ENCODE assay signal across 1 cellular context in genomic region chr14:22276913-22277816, GRCh38.
TF ChIP-seq lines count a peak whose summit lies in the region.

No MANE protein-coding gene starts in this region.

TF ChIP-seq in K562, 482 proteins besides CTCF, POLR2A, EP300 and RAD21 (continued from another document):
- TF ChIP-seq MXD1 (CRISPR knock-in tag; IDR thresholded peaks at IDR 0.05; ENCODE audit: borderline replicate concordance, poor library complexity, severe bottlenecking) (no peak), YY1 (IDR thresholded peaks at IDR 0.05; ENCODE audit: borderline replicate concordance in 1 of 3, control insufficient read depth in 1 of 3, extremely low read depth in 1 of 3, insufficient read depth in 3 of 3, insufficient read length in 1 of 3, insufficient replicate concordance in 2 of 3, low read depth in 1 of 3, low read length in 2 of 3) (no peak), E2F1 (CRISPR knock-in tag; IDR thresholded peaks at IDR 0.05) (no peak), MAFK (IDR thresholded peaks at IDR 0.05; ENCODE audit: low read length) (peak; percentile 45), ETV5 (CRISPR knock-in tag; IDR thresholded peaks at IDR 0.05; ENCODE audit: low read depth) (no peak), ZBTB40 (IDR thresholded peaks at IDR 0.05) (no peak), ZBTB40 (CRISPR knock-in tag; IDR thresholded peaks at IDR 0.05) (no peak), ZNF316 (IDR thresholded peaks at IDR 0.05) (peak; percentile 58; the same call in 1 of the 2 replicates), PHB2 (IDR thresholded peaks at IDR 0.05; ENCODE audit: low read depth) (no peak), NFIX (CRISPR knock-in tag; IDR thresholded peaks at IDR 0.05; ENCODE audit: low read depth) (no peak), RFX1 (IDR thresholded peaks at IDR 0.05) (no peak), MAFF (IDR thresholded peaks at IDR 0.05; ENCODE audit: low read length) (0 out of 2 replicates have a peak, but pooled peaks have one; percentile 24), NFE2 (IDR thresholded peaks at IDR 0.05; ENCODE audit: low read depth) (no peak), STAT5A (IDR thresholded peaks at IDR 0.05; ENCODE audit: borderline replicate concordance, low read length) (no peak), GABPB2 (CRISPR knock-in tag; conservative IDR thresholded peaks at IDR 0.05) (no peak), ZNF511 (CRISPR knock-in tag; IDR thresholded peaks at IDR 0.05) (no peak), ELK3 (CRISPR knock-in tag; IDR thresholded peaks at IDR 0.05) (no peak), PKNOX1 (IDR thresholded peaks at IDR 0.05) (no peak), C11orf30 (IDR thresholded peaks at IDR 0.05; ENCODE audit: low read depth) (peak; percentile 20; the same call in 1 of the 2 replicates)
